In genomic region chr22:46003271-46004091, GRCh38 we compare ENCODE assay signal across 16 cellular contexts. TPM values are rescaled to one million over a fixed set of nuclear protein-coding genes. Genes with fewer than 3 reads are reported as not detected.
DNase-seq lines count a peak whose midpoint lies in the region; ATAC-seq and TF ChIP-seq lines count a peak whose summit lies in the region.
"Had no signal": no experiment of that assay in that cellular context is flagged by ENCODE, and none has a peak within 500 bp of the region (broad histone marks: within the 10 kb centered on the region; RNA-seq: fewer than 3 reads in every experiment).

No MANE protein-coding gene starts in this region.

- H3K36me3 ChIP-seq in BLaER1 (no peaks in the 10 kb centered on the region), Panc1 (ENCODE audit: control insufficient read depth, insufficient read depth, low read length) (no peaks in the 10 kb centered on the region), heart right ventricle (no peaks in the 10 kb centered on the region), sigmoid colon (no peaks in the 10 kb centered on the region)
- H3K36me3 ChIP-seq in effector memory CD4-positive, alpha-beta T cell (ENCODE audit: control insufficient read depth, insufficient read depth, low read length): no peaks in the 10 kb centered on the region
- H3K36me3 ChIP-seq: pancreas had no signal

- BruUV-seq in Panc1 (replicated peaks; lab: Mats Ljungman, UMichigan): no TSS peak

- no peak overlapping the region for H3K9ac ChIP-seq in BLaER1

- H3K4me1 ChIP-seq in BLaER1: peaks cover 72% of the 10 kb centered on the region
- H3K4me1 ChIP-seq in Panc1 (ENCODE audit: control insufficient read depth, insufficient read depth, low read length): peaks cover 24% of the 10 kb centered on the region
- peaks cover 47 to 92% (median 75%) of the 10 kb centered on the region in 9 donors for H3K4me1 ChIP-seq in heart right ventricle
- H3K4me1 ChIP-seq in sigmoid colon: peaks cover 0 to 46% (median 39%) of the 10 kb centered on the region in 4 donors
- no peaks in the 10 kb centered on the region for H3K4me1 ChIP-seq in effector memory CD4-positive, alpha-beta T cell (ENCODE audit: control insufficient read depth, insufficient read depth, low read length, poor library complexity, severe bottlenecking)

- CTCF ChIA-PET in Panc1 (lab: Charles Lee): no interaction called here

- POLR2A ChIA-PET in Panc1 (lab: Charles Lee): interaction anchor here (0.5 kb wide), 1 partner anchor 146 kb away, joined by 5 read pairs; no protein-coding TSS in a partner anchor

- no peak for TF ChIP-seq POLR2A in sigmoid colon (IDR thresholded peaks at IDR 0.05)

- H3K4me2 ChIP-seq in BLaER1: peak overlapping the region; percentile 63

- H3K27ac ChIP-seq in BLaER1 (peak overlapping the region; percentile 54; the same call in 1 of the 2 replicates), Panc1 (ENCODE audit: low read length) (peak overlapping the region; percentile 44), heart right ventricle (peak overlapping the region in 7 of 10 donors; percentile 28 to 94 (median 44)), sigmoid colon (no peak overlapping the region)
- no peak overlapping the region for H3K27ac ChIP-seq in effector memory CD4-positive, alpha-beta T cell (ENCODE audit: insufficient read depth, low read length, poor library complexity, severe bottlenecking)
- H3K27ac ChIP-seq: C4-2B, pancreas had no signal

- H3K4me3 ChIP-seq in BLaER1: no peak overlapping the region
- H3K4me3 ChIP-seq in Panc1 (ENCODE audit: low read depth in 2 of 2, low read length in 2 of 2): no peak overlapping the region
- H3K4me3 ChIP-seq in heart right ventricle: no peak overlapping the region
- H3K4me3 ChIP-seq in sigmoid colon: no peak overlapping the region
- no peak overlapping the region for H3K4me3 ChIP-seq in effector memory CD4-positive, alpha-beta T cell (ENCODE audit: insufficient read depth, low read depth, low read length, poor library complexity, severe bottlenecking)
- H3K4me3 ChIP-seq: pancreas had no signal

- intact Hi-C loops in Panc1 (cut with micrococcal nuclease; ENCODE audit: unreplicated experiment) (no loop called here), heart right ventricle (cut with DNase I) (loop anchor here in 2 of 10 donors (2.0 kb wide), 1 partner anchor 113 kb away; no protein-coding TSS in a partner anchor), sigmoid colon (cut with DNase I) (no loop called here)

- H3K27me3 ChIP-seq in BLaER1 (no peaks in the 10 kb centered on the region), Panc1 (ENCODE audit: control insufficient read depth, insufficient read depth, low read length) (no peaks in the 10 kb centered on the region), heart right ventricle (no peaks in the 10 kb centered on the region), sigmoid colon (no peaks in the 10 kb centered on the region)
- H3K27me3 ChIP-seq in effector memory CD4-positive, alpha-beta T cell (replicated peaks; ENCODE audit: control insufficient read depth, insufficient read depth, low read length, poor library complexity, severe bottlenecking): no peaks in the 10 kb centered on the region
- H3K27me3 ChIP-seq: pancreas had no signal

- ATAC-seq in Panc1: no peak
- ATAC-seq in heart right ventricle: no peak
- ATAC-seq in GM18873 (IDR thresholded peaks at IDR 0.05; ENCODE audit: low FRiP score, unreplicated experiment): no peak
- ATAC-seq in HG02973 (IDR thresholded peaks at IDR 0.05; ENCODE audit: unreplicated experiment): no peak
- no peak for ATAC-seq in GM18519 (IDR thresholded peaks at IDR 0.05; ENCODE audit: low FRiP score, unreplicated experiment)
- ATAC-seq: esophagus mucosa, pancreas had no signal

- in situ Hi-C loops in Panc1 (cut with HindIII; ENCODE audit: low pct_unique_long_range_greater_than_20kb, low sequenced_read_pairs): loop anchor here (25.0 kb wide), 1 partner anchor 309 kb away; no protein-coding TSS in a partner anchor

- TF ChIP-seq EP300 in sigmoid colon (IDR thresholded peaks at IDR 0.05): no peak

- H3K9me3 ChIP-seq in BLaER1 (no peaks in the 10 kb centered on the region), Panc1 (ENCODE audit: control insufficient read depth, insufficient read depth, low read depth, low read length) (no peaks in the 10 kb centered on the region), heart right ventricle (no peaks in the 10 kb centered on the region), sigmoid colon (no peaks in the 10 kb centered on the region)
- H3K9me3 ChIP-seq in effector memory CD4-positive, alpha-beta T cell (ENCODE audit: control insufficient read depth, low read length): no peaks in the 10 kb centered on the region
- H3K9me3 ChIP-seq: pancreas had no signal

- no peak for DNase-seq in Panc1 (ENCODE audit: low read depth, low spot score)
- DNase-seq in heart right ventricle: no peak
- peak; percentile 69 for DNase-seq in sigmoid colon
- no peak for DNase-seq in effector memory CD4-positive, alpha-beta T cell
- DNase-seq: activated naive CD4-positive, alpha-beta T cell treated with anti-CD3 and anti-CD28 coated beads, Interleukin-2, amount 10 ng/mL, durations not matched to agents 7 days and 5 days; NCI-H1930; SHP77; stimulated activated CD4-positive, alpha-beta T cell treated with anti-CD3 and anti-CD28 coated beads, Interleukin-1b, Interleukin-23, amount 100 ng/mL, for 48 hours had no signal

- WGBS in heart right ventricle, 2 donors: 77 to 88% methylated on average over 24 of the region's 24 CpGs
- WGBS in sigmoid colon, 2 donors: 93 to 94% methylated on average over 24 of the region's 24 CpGs

- no peaks in the 10 kb centered on the region for H4K20me1 ChIP-seq in BLaER1

- TF ChIP-seq CTCF in Panc1 (IDR thresholded peaks at IDR 0.05) (no peak), heart right ventricle (IDR thresholded peaks at IDR 0.05) (no peak), sigmoid colon (IDR thresholded peaks at IDR 0.05) (no peak)

RNA-seq across cellular contexts. Expression of gene WNT7B, which starts 26.5 kb away (rescaled TPM):
- 52.1 TPM for total RNA-seq in Panc1 (2021; ENCODE audit: unreplicated experiment)
- polyA plus RNA-seq in Panc1 (2012; ENCODE audit: insufficient read length): 46.4 TPM
- total RNA-seq in heart right ventricle: not detected
- not detected for polyA plus RNA-seq in heart right ventricle
- total RNA-seq in sigmoid colon: not detected
- polyA plus RNA-seq in sigmoid colon: not detected
- total RNA-seq: mesenteric fat pad had no signal

Comparison
In these comparisons a context has a peak if more than half of its experiments do, and no peak if none do; other contexts are left out.
1. H3K27ac ChIP-seq: peak in BLaER1 (single experiment), Panc1 (single experiment) and heart right ventricle (7 of 10); none in sigmoid colon (0 of 4) and effector memory CD4-positive, alpha-beta T cell (single experiment).
2. RNA of gene WNT7B, which starts 26.5 kb away (total RNA-seq): 52.1 TPM in Panc1 (single experiment); not detected in heart right ventricle and not detected in sigmoid colon; every median in the first group is over 10 times any median in the second.